8 cellular contexts compared by ENCODE assay signal in genomic region chr11:66480116-66480938, GRCh38. TPM values are rescaled to one million over a fixed set of nuclear protein-coding genes. Genes with fewer than 3 reads are reported as not detected.
A peak's percentile ranks its signal among the peaks of the same experiment; 100 is the strongest.
DNase-seq lines count a peak whose midpoint lies in the region; ATAC-seq, FAIRE-seq and TF ChIP-seq lines count a peak whose summit lies in the region.

TSS of gene DPP3 (plus strand) at chr11:66480434. CDS start at chr11:66482201, 1,767 bp downstream.

- CTCF ChIA-PET in OCI-LY7 (lab: Charles Lee; ENCODE audit: unreplicated experiment) = no interaction called here

- POLR2A ChIA-PET in OCI-LY7 (lab: Charles Lee) = interaction anchor here (0.5 to 1.2 kb wide), 9 partner anchors 9 to 875 kb away, joined by 3 to 5 read pairs (median 3); partner anchors contain the start of genes MRPL11, RBM4 and RBM4B

- peaks cover 5% of the 10 kb centered on the region; the same call in 1 of the 2 replicates for H3K79me2 ChIP-seq in OCI-LY7 (ENCODE audit: insufficient read depth, low read depth, low read length)

- TF ChIP-seq CTCF in D721Med (IDR thresholded peaks at IDR 0.05; ENCODE audit: insufficient read depth, missing control alignments) = no peak
- TF ChIP-seq CTCF in OCI-LY7 (conservative IDR thresholded peaks at IDR 0.05; ENCODE audit: low read length) = peak; percentile 30; the same call in 1 of the 2 replicates
- TF ChIP-seq CTCF in epithelial cell of esophagus (IDR thresholded peaks at IDR 0.05; ENCODE audit: insufficient read depth, low read depth, low read length, missing control alignments) = no peak
- no peak for TF ChIP-seq CTCF in mucosa of descending colon (IDR thresholded peaks at IDR 0.05)

- H3K4me1 ChIP-seq in OCI-LY7 (ENCODE audit: insufficient read depth, low read length, poor library complexity, severe bottlenecking) (peaks cover 11% of the 10 kb centered on the region), mucosa of descending colon (ENCODE audit: low read depth) (peaks cover 4% of the 10 kb centered on the region)

- no peaks in the 10 kb centered on the region for H3K9me2 ChIP-seq in OCI-LY7 (ENCODE audit: insufficient read depth, low read length)

- H4K20me1 ChIP-seq in OCI-LY7 (ENCODE audit: insufficient read depth, low read length) = no peaks in the 10 kb centered on the region

- intact Hi-C loops in OCI-LY7 (cut with micrococcal nuclease; ENCODE audit: unreplicated experiment) = loop anchor here (1.0 to 5.0 kb wide), 3 partner anchors 66 to 362 kb away; partner anchors contain the start of genes ACTN3, RCE1 and ZDHHC24
- intact Hi-C loops in mucosa of descending colon (cut with DNase I, micrococcal nuclease) = no loop called here

- BruUV-seq in OCI-LY7 (replicated peaks; lab: Mats Ljungman, UMichigan) = no TSS peak

- no peaks in the 10 kb centered on the region for H3K9me3 ChIP-seq in OCI-LY7 (ENCODE audit: low read length)
- H3K9me3 ChIP-seq in mucosa of descending colon = no peaks in the 10 kb centered on the region

- DNase-seq in D721Med (ENCODE audit: insufficient read length, low spot score) (peak; percentile 100), HuH-7.5 (ENCODE audit: low spot score) (peak; percentile 100), OCI-LY7 (ENCODE audit: low spot score) (peak; percentile 98), activated T-cell treated with anti-CD3 and anti-CD28 coated beads for 24 hours (ENCODE audit: low read depth) (peak; percentile 94), epithelial cell of esophagus (ENCODE audit: low read depth) (peak; percentile 98), mucosa of descending colon (peak; percentile 98 to 99 (median 98))
- peak; percentile 97 for DNase-seq in stimulated activated CD8-positive, alpha-beta memory T cell treated with anti-CD3 and anti-CD28 coated beads, Interleukin-4, amount 100 ng/mL, for 24 hours (ENCODE audit: low read depth)

- ATAC-seq in GM21526 (IDR thresholded peaks at IDR 0.05; ENCODE audit: low FRiP score, unreplicated experiment) (peak; percentile 69), mucosa of descending colon (peak; percentile 96)

- FAIRE-seq in D721Med (lab: Jason Lieb, UNC) = no peak

- peak within 1 kb of the TSS; percentile 77 for H2AFZ ChIP-seq in OCI-LY7 (ENCODE audit: low read length)

- peak within 1 kb of the TSS; percentile 97 for H3K4me2 ChIP-seq in OCI-LY7 (ENCODE audit: low read length)

- H3K36me3 ChIP-seq in OCI-LY7 (ENCODE audit: insufficient read depth, low read length) (peaks cover 14% of the 10 kb centered on the region), mucosa of descending colon (ENCODE audit: low read depth) (no peaks in the 10 kb centered on the region)

- H3K4me3 ChIP-seq in OCI-LY7 (ENCODE audit: low read depth, low read length, poor library complexity, severe bottlenecking) (peak within 1 kb of the TSS; percentile 89), epithelial cell of esophagus (ENCODE audit: low read length) (peak within 1 kb of the TSS; percentile 81), mucosa of descending colon (peak within 1 kb of the TSS; percentile 54)

- H3K27ac ChIP-seq in OCI-LY7 (ENCODE audit: low read depth, low read length, poor library complexity, severe bottlenecking) = peak within 1 kb of the TSS; percentile 47

RNA-seq across cellular contexts. Expression of gene DPP3, which starts in this region (rescaled TPM):
- 40.0 and 47.2 TPM in 2 replicates for total RNA-seq in OCI-LY7 (2014; rRNA removed; shearing (Covaris generic))
- total RNA-seq in OCI-LY7 (2022) (53.4 and 60.3 TPM in 2 replicates), mucosa of descending colon (10 to 100 TPM; 37.9 to 92.2 (median 75.5) TPM)

Comparison
In these comparisons a context has a peak if more than half of its experiments do, and no peak if none do; other contexts are left out.
1. Peak in every context shown above with its lines: DNase-seq, ATAC-seq, H3K4me3 ChIP-seq and H3K27ac ChIP-seq.